In the genomic region with DNA sequence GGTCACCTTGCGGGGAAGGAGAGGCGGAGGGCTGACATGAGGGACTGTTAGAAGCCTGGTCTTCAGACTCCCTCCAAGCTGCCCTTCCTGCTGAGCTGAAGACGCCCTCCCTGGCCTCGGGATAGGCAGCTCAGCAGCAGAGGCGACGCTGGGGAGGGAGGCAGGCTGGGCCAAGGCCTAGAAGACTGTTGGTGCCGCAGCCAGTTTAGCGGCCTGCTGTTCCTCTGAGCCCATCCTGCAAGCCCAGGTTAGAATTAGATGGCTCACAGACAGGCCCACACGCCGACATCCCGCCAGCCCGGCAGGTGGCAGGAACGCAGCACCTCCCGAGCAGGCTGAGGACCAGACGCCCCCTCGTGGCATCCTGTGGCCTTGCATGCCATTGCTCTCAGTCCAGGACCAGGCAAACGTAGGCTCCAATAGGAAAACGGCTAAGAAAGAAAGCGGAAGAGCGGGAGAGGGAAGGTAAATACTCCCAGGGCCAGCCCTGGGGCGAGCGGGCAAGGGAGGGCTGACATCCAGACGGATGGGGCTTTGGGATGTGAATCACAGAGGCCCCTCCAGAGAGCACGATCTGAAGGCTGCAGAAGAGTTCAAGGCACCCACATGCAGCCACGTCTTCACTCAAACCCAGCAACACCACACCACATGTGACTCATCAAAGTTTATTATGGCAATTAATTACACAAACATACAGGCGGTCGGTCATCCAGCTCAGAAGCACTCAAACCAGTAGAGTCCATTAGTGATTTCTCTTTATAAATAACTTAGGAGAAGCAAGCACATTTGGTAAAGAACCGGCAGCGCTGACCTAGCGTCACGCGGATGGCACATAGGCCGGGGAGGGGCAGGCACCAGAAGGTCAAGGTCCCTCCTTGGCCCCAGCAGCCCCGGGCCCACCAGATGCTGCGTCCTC, we compare ENCODE assay signal across 8 cellular contexts. TPM values are rescaled to one million over a fixed set of nuclear protein-coding genes. Genes with fewer than 3 reads are reported as not detected.
DNase-seq lines count a peak whose midpoint lies in the region; ATAC-seq, FAIRE-seq and TF ChIP-seq lines count a peak whose summit lies in the region.

No MANE protein-coding gene starts in this region.

- ATAC-seq in GM18519 (IDR thresholded peaks at IDR 0.05; ENCODE audit: low FRiP score, unreplicated experiment) (peak; percentile 60), HG03066 (IDR thresholded peaks at IDR 0.05; ENCODE audit: low read depth, unreplicated experiment) (peak; percentile 95)

- H3K27me3 ChIP-seq in bronchial epithelial cell (ENCODE audit: control insufficient read depth, insufficient read depth, low read length) = no peaks in the 10 kb centered on the region
- H3K27me3 ChIP-seq in layer of hippocampus (ENCODE audit: control insufficient read depth, insufficient read depth, low read length) = no peaks in the 10 kb centered on the region

- H3K4me3 ChIP-seq in bronchial epithelial cell (ENCODE audit: low read depth, low read length) = no peak overlapping the region

- peak; percentile 100 for TF ChIP-seq CTCF in bronchial epithelial cell (IDR thresholded peaks at IDR 0.05; ENCODE audit: insufficient read depth, low read length, severe bottlenecking)

- peak; percentile 50 for FAIRE-seq in bronchial epithelial cell (lab: Jason Lieb, UNC)

- H3K27ac ChIP-seq in layer of hippocampus (ENCODE audit: low read depth, low read length) = peak overlapping the region; percentile 35

- DNase-seq in T-helper 2 cell = peak; percentile 77 to 93 (median 85)
- DNase-seq in bronchial epithelial cell (ENCODE audit: low read depth) = peak; percentile 79
- DNase-seq in stimulated activated CD4-positive, alpha-beta T cell treated with anti-CD3 and anti-CD28 coated beads, Interleukin-2, amount 100 ng/mL, for 24 hours = peak; percentile 94
- DNase-seq in NK-92 (lab: John Stamatoyannopoulos, UW; ENCODE audit: unreplicated experiment) = no peak
- no peak for DNase-seq in stimulated activated naive CD4-positive, alpha-beta T cell (lab: John Stamatoyannopoulos, UW)

- peaks cover 5% of the 10 kb centered on the region for H3K36me3 ChIP-seq in bronchial epithelial cell (ENCODE audit: control insufficient read depth, insufficient read depth, low read length)

RNA-seq across cellular contexts. Expression of gene CD5, which starts 27.6 kb away (rescaled TPM):
- not detected in 2 replicates for total RNA-seq in bronchial epithelial cell

RNA-seq across cellular contexts. Expression of gene VPS37C, which starts 31.4 kb away (rescaled TPM):
- 8.7 and 11.3 TPM in 2 replicates for total RNA-seq in bronchial epithelial cell

Comparison
In these comparisons a context has a peak if more than half of its experiments do, and no peak if none do; other contexts are left out.
1. DNase-seq: peak in T-helper 2 cell (5 of 5), bronchial epithelial cell (single experiment) and stimulated activated CD4-positive, alpha-beta T cell treated with anti-CD3 and anti-CD28 coated beads, Interleukin-2, amount 100 ng/mL, for 24 hours (2 of 2); none in NK-92 (single experiment) and stimulated activated naive CD4-positive, alpha-beta T cell (0 of 6).